Comparison of ENCODE assay signal across 1 cellular context in the genomic region with DNA sequence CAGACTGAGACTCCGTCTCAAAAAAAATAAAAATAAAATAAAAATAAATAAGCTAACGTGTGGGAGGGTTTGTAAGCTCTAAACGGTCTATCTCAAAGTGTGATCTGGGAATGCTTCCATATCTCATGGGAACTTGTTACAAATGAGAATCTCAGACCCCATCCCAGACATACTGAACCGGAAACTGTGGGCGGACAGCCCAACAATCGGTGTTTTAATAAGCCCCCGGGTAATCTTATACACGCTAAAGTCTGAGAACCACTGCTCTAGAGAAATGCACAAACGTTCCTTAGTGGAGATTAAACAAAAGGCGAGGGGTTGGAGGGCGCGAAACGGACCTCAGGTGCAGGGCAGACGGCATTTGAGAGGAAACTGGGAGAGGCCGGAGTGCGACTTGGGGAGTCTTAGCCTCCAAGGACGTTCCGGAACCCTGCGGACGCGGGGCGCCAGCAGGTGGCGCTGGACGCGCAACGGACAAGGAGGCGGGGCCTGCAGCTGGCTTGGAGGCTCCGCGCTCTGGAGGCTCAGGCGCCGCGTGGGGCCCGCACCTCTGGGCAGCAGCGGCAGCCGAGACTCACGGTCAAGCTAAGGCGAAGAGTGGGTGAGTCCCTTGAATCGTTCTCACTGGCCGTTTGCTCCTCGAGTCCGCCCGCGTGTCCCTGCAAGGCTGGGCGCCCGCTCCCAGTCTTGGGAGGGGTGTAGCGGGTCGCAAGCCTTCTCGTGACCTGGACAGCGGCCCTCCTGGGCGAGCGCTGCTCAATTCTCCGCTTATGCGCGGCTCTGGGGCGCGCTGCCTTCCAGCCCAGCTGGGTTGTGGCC.
TF ChIP-seq lines count a peak whose summit lies in the region.

A gene (plus strand): TSS at position 527 of the 819 bp plus-strand sequence. CDS start 5,320 bp downstream, outside the sequence.

TF ChIP-seq in HepG2, 621 proteins besides CTCF, POLR2A, EP300 and RAD21 (continued from another document):
- TF ChIP-seq, protein P1, sequence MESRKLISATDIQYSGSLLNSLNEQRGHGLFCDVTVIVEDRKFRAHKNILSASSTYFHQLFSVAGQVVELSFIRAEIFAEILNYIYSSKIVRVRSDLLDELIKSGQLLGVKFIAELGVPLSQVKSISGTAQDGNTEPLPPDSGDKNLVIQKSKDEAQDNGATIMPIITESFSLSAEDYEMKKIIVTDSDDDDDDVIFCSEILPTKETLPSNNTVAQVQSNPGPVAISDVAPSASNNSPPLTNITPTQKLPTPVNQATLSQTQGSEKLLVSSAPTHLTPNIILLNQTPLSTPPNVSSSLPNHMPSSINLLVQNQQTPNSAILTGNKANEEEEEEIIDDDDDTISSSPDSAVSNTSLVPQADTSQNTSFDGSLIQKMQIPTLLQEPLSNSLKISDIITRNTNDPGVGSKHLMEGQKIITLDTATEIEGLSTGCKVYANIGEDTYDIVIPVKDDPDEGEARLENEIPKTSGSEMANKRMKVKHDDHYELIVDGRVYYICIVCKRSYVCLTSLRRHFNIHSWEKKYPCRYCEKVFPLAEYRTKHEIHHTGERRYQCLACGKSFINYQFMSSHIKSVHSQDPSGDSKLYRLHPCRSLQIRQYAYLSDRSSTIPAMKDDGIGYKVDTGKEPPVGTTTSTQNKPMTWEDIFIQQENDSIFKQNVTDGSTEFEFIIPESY (CRISPR knock-in tag; IDR thresholded peaks at IDR 0.05) = peak; percentile 91
